ENCODE assay signal across 3 cellular contexts in the genomic region with DNA sequence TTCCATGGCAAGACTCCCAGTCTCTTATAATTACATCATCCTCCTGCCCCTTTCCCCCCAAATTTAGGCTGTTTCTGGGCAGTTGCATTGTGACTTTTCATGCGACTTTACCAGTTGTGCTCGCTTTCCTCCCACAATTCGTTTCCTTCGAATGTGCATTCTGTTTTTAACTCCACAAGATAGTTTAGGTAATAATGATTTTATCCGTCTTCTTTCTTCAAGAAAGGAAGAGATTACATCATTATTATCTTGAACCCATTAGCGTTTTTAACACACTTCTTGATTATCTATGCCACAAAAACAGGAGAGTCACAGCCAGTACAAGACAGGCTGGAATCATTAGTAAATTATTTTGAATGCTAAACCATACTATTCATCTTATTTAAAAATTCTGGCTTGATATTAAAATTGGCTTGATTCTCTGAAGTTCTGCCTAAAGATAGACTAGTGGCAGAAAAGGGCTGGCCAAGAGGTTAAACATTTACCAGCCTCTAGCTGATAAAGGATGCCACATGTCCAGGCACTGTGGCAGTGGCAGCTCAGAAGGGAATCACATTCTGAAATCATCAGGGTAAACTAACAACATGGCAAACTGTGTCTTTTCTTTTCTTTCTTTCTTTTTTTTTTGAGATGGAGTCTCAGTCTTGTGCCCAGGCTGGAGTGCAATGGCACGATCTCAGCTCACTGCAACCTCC.
TF ChIP-seq lines count a peak whose summit lies in the region.

No MANE protein-coding gene starts in this region.

TF ChIP-seq in HEK293, 187 proteins besides CTCF, POLR2A, EP300 and RAD21:
- no peak for TF ChIP-seq ZNF223 (tag by site-specific recombination; IDR thresholded peaks at IDR 0.05)
- TF ChIP-seq, protein P1, sequence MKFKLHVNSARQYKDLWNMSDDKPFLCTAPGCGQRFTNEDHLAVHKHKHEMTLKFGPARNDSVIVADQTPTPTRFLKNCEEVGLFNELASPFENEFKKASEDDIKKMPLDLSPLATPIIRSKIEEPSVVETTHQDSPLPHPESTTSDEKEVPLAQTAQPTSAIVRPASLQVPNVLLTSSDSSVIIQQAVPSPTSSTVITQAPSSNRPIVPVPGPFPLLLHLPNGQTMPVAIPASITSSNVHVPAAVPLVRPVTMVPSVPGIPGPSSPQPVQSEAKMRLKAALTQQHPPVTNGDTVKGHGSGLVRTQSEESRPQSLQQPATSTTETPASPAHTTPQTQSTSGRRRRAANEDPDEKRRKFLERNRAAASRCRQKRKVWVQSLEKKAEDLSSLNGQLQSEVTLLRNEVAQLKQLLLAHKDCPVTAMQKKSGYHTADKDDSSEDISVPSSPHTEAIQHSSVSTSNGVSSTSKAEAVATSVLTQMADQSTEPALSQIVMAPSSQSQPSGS (tag by site-specific recombination; IDR thresholded peaks at IDR 0.05; ENCODE audit: low read depth), result peak; percentile 58; the same call in 1 of the 2 replicates

TF ChIP-seq in H1, 55 proteins besides CTCF, POLR2A, EP300 and RAD21:
- no peak for TF ChIP-seq CBX8 (IDR thresholded peaks at IDR 0.05; ENCODE audit: borderline replicate concordance, low read depth, low read length)

TF ChIP-seq in HepG2, 621 proteins besides CTCF, POLR2A, EP300 and RAD21:
- peak; percentile 56 for TF ChIP-seq ATF7 (IDR thresholded peaks at IDR 0.05)
- TF ChIP-seq ATF7 (CRISPR knock-in tag; IDR thresholded peaks at IDR 0.05), result no peak
- no peak for TF ChIP-seq ZNF841 (CRISPR knock-in tag; IDR thresholded peaks at IDR 0.05; ENCODE audit: borderline replicate concordance)
- no peak for TF ChIP-seq ZMYM3 (CRISPR knock-in tag; IDR thresholded peaks at IDR 0.05)
- TF ChIP-seq GATA4 (IDR thresholded peaks at IDR 0.05; ENCODE audit: borderline replicate concordance, low read depth), result no peak
- no peak for TF ChIP-seq MEF2D (CRISPR knock-in tag; IDR thresholded peaks at IDR 0.05)
- no peak for TF ChIP-seq ASH2L (IDR thresholded peaks at IDR 0.05; ENCODE audit: insufficient read length, low read depth, low read length)
- TF ChIP-seq JUN (CRISPR knock-in tag; IDR thresholded peaks at IDR 0.05), result no peak
- TF ChIP-seq, protein P2, sequence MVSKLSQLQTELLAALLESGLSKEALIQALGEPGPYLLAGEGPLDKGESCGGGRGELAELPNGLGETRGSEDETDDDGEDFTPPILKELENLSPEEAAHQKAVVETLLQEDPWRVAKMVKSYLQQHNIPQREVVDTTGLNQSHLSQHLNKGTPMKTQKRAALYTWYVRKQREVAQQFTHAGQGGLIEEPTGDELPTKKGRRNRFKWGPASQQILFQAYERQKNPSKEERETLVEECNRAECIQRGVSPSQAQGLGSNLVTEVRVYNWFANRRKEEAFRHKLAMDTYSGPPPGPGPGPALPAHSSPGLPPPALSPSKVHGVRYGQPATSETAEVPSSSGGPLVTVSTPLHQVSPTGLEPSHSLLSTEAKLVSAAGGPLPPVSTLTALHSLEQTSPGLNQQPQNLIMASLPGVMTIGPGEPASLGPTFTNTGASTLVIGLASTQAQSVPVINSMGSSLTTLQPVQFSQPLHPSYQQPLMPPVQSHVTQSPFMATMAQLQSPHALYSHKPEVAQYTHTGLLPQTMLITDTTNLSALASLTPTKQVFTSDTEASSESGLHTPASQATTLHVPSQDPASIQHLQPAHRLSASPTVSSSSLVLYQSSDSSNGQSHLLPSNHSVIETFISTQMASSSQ (IDR thresholded peaks at IDR 0.05; ENCODE audit: low read depth), result peak; percentile 22; the same call in 1 of the 2 replicates
- TF ChIP-seq, protein P2 (CRISPR knock-in tag; IDR thresholded peaks at IDR 0.05; ENCODE audit: borderline replicate concordance), result no peak
- TF ChIP-seq, protein P3, sequence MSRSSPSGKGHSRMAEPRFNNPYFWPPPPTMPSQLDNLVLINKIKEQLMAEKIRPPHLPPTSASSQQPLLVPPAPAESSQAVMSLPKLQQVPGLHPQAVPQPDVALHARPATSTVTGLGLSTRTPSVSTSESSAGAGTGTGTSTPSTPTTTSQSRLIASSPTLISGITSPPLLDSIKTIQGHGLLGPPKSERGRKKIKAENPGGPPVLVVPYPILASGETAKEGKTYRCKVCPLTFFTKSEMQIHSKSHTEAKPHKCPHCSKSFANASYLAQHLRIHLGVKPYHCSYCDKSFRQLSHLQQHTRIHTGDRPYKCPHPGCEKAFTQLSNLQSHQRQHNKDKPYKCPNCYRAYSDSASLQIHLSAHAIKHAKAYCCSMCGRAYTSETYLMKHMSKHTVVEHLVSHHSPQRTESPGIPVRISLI (CRISPR knock-in tag; IDR thresholded peaks at IDR 0.05; ENCODE audit: borderline replicate concordance), result no peak
- no peak for TF ChIP-seq ZFAT (CRISPR knock-in tag; conservative IDR thresholded peaks at IDR 0.05)
- TF ChIP-seq, protein P4, sequence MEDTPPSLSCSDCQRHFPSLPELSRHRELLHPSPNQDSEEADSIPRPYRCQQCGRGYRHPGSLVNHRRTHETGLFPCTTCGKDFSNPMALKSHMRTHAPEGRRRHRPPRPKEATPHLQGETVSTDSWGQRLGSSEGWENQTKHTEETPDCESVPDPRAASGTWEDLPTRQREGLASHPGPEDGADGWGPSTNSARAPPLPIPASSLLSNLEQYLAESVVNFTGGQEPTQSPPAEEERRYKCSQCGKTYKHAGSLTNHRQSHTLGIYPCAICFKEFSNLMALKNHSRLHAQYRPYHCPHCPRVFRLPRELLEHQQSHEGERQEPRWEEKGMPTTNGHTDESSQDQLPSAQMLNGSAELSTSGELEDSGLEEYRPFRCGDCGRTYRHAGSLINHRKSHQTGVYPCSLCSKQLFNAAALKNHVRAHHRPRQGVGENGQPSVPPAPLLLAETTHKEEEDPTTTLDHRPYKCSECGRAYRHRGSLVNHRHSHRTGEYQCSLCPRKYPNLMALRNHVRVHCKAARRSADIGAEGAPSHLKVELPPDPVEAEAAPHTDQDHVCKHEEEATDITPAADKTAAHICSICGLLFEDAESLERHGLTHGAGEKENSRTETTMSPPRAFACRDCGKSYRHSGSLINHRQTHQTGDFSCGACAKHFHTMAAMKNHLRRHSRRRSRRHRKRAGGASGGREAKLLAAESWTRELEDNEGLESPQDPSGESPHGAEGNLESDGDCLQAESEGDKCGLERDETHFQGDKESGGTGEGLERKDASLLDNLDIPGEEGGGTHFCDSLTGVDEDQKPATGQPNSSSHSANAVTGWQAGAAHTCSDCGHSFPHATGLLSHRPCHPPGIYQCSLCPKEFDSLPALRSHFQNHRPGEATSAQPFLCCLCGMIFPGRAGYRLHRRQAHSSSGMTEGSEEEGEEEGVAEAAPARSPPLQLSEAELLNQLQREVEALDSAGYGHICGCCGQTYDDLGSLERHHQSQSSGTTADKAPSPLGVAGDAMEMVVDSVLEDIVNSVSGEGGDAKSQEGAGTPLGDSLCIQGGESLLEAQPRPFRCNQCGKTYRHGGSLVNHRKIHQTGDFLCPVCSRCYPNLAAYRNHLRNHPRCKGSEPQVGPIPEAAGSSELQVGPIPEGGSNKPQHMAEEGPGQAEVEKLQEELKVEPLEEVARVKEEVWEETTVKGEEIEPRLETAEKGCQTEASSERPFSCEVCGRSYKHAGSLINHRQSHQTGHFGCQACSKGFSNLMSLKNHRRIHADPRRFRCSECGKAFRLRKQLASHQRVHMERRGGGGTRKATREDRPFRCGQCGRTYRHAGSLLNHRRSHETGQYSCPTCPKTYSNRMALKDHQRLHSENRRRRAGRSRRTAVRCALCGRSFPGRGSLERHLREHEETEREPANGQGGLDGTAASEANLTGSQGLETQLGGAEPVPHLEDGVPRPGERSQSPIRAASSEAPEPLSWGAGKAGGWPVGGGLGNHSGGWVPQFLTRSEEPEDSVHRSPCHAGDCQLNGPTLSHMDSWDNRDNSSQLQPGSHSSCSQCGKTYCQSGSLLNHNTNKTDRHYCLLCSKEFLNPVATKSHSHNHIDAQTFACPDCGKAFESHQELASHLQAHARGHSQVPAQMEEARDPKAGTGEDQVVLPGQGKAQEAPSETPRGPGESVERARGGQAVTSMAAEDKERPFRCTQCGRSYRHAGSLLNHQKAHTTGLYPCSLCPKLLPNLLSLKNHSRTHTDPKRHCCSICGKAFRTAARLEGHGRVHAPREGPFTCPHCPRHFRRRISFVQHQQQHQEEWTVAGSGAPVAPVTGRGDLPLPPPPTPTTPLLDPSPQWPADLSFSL (CRISPR knock-in tag; IDR thresholded peaks at IDR 0.05), result no peak
- TF ChIP-seq, protein P5, sequence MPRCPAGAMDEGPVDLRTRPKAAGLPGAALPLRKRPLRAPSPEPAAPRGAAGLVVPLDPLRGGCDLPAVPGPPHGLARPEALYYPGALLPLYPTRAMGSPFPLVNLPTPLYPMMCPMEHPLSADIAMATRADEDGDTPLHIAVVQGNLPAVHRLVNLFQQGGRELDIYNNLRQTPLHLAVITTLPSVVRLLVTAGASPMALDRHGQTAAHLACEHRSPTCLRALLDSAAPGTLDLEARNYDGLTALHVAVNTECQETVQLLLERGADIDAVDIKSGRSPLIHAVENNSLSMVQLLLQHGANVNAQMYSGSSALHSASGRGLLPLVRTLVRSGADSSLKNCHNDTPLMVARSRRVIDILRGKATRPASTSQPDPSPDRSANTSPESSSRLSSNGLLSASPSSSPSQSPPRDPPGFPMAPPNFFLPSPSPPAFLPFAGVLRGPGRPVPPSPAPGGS (CRISPR knock-in tag; IDR thresholded peaks at IDR 0.05), result no peak
- TF ChIP-seq, protein P6, sequence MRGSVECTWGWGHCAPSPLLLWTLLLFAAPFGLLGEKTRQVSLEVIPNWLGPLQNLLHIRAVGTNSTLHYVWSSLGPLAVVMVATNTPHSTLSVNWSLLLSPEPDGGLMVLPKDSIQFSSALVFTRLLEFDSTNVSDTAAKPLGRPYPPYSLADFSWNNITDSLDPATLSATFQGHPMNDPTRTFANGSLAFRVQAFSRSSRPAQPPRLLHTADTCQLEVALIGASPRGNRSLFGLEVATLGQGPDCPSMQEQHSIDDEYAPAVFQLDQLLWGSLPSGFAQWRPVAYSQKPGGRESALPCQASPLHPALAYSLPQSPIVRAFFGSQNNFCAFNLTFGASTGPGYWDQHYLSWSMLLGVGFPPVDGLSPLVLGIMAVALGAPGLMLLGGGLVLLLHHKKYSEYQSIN (CRISPR knock-in tag; IDR thresholded peaks at IDR 0.05; ENCODE audit: borderline replicate concordance), result no peak
- TF ChIP-seq ZNF792 (CRISPR knock-in tag; IDR thresholded peaks at IDR 0.05), result no peak
- TF ChIP-seq, protein P7, sequence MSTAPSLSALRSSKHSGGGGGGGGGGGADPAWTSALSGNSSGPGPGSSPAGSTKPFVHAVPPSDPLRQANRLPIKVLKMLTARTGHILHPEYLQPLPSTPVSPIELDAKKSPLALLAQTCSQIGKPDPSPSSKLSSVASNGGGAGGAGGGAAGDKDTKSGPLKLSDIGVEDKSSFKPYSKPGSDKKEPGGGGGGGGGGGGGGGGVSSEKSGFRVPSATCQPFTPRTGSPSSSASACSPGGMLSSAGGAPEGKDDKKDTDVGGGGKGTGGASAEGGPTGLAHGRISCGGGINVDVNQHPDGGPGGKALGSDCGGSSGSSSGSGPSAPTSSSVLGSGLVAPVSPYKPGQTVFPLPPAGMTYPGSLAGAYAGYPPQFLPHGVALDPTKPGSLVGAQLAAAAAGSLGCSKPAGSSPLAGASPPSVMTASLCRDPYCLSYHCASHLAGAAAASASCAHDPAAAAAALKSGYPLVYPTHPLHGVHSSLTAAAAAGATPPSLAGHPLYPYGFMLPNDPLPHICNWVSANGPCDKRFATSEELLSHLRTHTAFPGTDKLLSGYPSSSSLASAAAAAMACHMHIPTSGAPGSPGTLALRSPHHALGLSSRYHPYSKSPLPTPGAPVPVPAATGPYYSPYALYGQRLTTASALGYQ (CRISPR knock-in tag; IDR thresholded peaks at IDR 0.05), result no peak
- TF ChIP-seq, protein P8, sequence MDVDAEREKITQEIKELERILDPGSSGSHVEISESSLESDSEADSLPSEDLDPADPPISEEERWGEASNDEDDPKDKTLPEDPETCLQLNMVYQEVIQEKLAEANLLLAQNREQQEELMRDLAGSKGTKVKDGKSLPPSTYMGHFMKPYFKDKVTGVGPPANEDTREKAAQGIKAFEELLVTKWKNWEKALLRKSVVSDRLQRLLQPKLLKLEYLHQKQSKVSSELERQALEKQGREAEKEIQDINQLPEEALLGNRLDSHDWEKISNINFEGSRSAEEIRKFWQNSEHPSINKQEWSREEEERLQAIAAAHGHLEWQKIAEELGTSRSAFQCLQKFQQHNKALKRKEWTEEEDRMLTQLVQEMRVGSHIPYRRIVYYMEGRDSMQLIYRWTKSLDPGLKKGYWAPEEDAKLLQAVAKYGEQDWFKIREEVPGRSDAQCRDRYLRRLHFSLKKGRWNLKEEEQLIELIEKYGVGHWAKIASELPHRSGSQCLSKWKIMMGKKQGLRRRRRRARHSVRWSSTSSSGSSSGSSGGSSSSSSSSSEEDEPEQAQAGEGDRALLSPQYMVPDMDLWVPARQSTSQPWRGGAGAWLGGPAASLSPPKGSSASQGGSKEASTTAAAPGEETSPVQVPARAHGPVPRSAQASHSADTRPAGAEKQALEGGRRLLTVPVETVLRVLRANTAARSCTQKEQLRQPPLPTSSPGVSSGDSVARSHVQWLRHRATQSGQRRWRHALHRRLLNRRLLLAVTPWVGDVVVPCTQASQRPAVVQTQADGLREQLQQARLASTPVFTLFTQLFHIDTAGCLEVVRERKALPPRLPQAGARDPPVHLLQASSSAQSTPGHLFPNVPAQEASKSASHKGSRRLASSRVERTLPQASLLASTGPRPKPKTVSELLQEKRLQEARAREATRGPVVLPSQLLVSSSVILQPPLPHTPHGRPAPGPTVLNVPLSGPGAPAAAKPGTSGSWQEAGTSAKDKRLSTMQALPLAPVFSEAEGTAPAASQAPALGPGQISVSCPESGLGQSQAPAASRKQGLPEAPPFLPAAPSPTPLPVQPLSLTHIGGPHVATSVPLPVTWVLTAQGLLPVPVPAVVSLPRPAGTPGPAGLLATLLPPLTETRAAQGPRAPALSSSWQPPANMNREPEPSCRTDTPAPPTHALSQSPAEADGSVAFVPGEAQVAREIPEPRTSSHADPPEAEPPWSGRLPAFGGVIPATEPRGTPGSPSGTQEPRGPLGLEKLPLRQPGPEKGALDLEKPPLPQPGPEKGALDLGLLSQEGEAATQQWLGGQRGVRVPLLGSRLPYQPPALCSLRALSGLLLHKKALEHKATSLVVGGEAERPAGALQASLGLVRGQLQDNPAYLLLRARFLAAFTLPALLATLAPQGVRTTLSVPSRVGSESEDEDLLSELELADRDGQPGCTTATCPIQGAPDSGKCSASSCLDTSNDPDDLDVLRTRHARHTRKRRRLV (CRISPR knock-in tag; IDR thresholded peaks at IDR 0.05), result no peak
